8 cellular contexts compared by ENCODE assay signal in the genomic region with DNA sequence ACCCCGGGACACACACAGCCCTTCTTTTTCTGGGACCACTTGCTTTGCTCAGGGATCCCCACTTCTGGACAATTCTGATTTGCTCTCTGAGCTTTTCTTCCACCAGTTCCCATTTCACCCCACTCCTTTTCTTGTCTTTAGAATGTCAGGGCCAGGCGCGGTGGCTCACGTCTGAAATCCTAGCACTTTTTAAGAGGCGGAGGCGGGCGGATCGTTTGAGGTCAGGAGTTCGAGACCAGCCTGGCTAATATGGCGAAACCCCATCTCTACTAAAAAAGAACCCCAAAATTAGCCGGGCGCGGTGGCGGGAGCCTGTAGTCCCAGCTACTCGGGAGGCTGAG. TPM values are rescaled to one million over a fixed set of nuclear protein-coding genes. Genes with fewer than 3 reads are reported as not detected.
DNase-seq lines count a peak whose midpoint lies in the region; TF ChIP-seq lines count a peak whose summit lies in the region.

No MANE protein-coding gene starts in this region.

- peak overlapping the region; percentile 88 for H3K27ac Mint-ChIP-seq in activated naive CD4-positive, alpha-beta T cell treated with anti-CD3 and anti-CD28 coated beads, Interleukin-2, amount 10 ng/mL, durations not matched to agents 7 days and 5 days

- H3K4me3 ChIP-seq in A673 (ENCODE audit: low read depth, low read length, poor library complexity, severe bottlenecking) (peak overlapping the region; percentile 94), iPS-15b (ENCODE audit: low read depth, low read length) (peak overlapping the region; percentile 80)

- peak overlapping the region; percentile 92 for H3K27ac ChIP-seq in A673 (ENCODE audit: low read depth, low read length, poor library complexity, severe bottlenecking)

- no peaks in the 10 kb centered on the region for H3K27me3 ChIP-seq in A673 (replicated peaks; ENCODE audit: insufficient read depth, low read depth, low read length, poor library complexity)
- peaks cover 3% of the 10 kb centered on the region for H3K27me3 ChIP-seq in iPS-15b (ENCODE audit: control insufficient read depth, insufficient read depth, low read length)

- H3K27me3 Mint-ChIP-seq in activated naive CD4-positive, alpha-beta T cell treated with anti-CD3 and anti-CD28 coated beads, Interleukin-2, amount 10 ng/mL, durations not matched to agents 7 days and 5 days = peaks cover 30% of the 10 kb centered on the region

- H3K36me3 ChIP-seq in A673 (ENCODE audit: insufficient read depth, low read length, poor library complexity, severe bottlenecking) (no peaks in the 10 kb centered on the region), iPS-15b (ENCODE audit: control insufficient read depth, insufficient read depth, low read length) (no peaks in the 10 kb centered on the region)

- peak overlapping the region; percentile 95 for H3K4me3 Mint-ChIP-seq in activated naive CD4-positive, alpha-beta T cell treated with anti-CD3 and anti-CD28 coated beads, Interleukin-2, amount 10 ng/mL, durations not matched to agents 7 days and 5 days

- H3K9me3 ChIP-seq in A673 (ENCODE audit: low read depth, low read length, poor library complexity, severe bottlenecking) (no peaks in the 10 kb centered on the region), iPS-15b (ENCODE audit: control insufficient read depth, insufficient read depth, low read length) (no peaks in the 10 kb centered on the region)

- H3K9me3 Mint-ChIP-seq in activated naive CD4-positive, alpha-beta T cell treated with anti-CD3 and anti-CD28 coated beads, Interleukin-2, amount 10 ng/mL, durations not matched to agents 7 days and 5 days = no peaks in the 10 kb centered on the region

- TF ChIP-seq CTCF in A673 (conservative IDR thresholded peaks at IDR 0.05; ENCODE audit: low read depth, low read length) = no peak

- POLR2A ChIA-PET in A673 (lab: Charles Lee; ENCODE audit: low non-redundant PET) = no interaction called here

- peaks cover 19% of the 10 kb centered on the region for H3K4me1 ChIP-seq in A673 (ENCODE audit: insufficient read depth, low read length, poor library complexity, severe bottlenecking)
- peaks cover 18% of the 10 kb centered on the region for H3K4me1 ChIP-seq in iPS-15b (ENCODE audit: control insufficient read depth, insufficient read depth, low read length)

- H3K4me1 Mint-ChIP-seq in activated naive CD4-positive, alpha-beta T cell treated with anti-CD3 and anti-CD28 coated beads, Interleukin-2, amount 10 ng/mL, durations not matched to agents 7 days and 5 days = peaks cover 30% of the 10 kb centered on the region

- BruUV-seq in A673 (replicated peaks; lab: Mats Ljungman, UMichigan) = no TSS peak

- CTCF ChIA-PET in A673 (lab: Charles Lee) = no interaction called here
- CTCF ChIA-PET in activated naive CD4-positive, alpha-beta T cell treated with anti-CD3 and anti-CD28 coated beads, Interleukin-2, amount 10 ng/mL, durations not matched to agents 7 days and 5 days (lab: Charles Lee) = interaction anchor here (1.0 to 1.6 kb wide), 2 partner anchors 46 to 96 kb away, joined by 3 to 4 read pairs; no protein-coding TSS in a partner anchor

- H3K36me3 Mint-ChIP-seq in activated naive CD4-positive, alpha-beta T cell treated with anti-CD3 and anti-CD28 coated beads, Interleukin-2, amount 10 ng/mL, durations not matched to agents 7 days and 5 days = no peaks in the 10 kb centered on the region

- intact Hi-C loops in A673 (cut with micrococcal nuclease; ENCODE audit: unreplicated experiment) = loop anchor here (5.0 kb wide), 1 partner anchor 949 kb away; the partner anchor contains the start of gene TTC14

- H3K9ac ChIP-seq in iPS-15b (ENCODE audit: low read depth, low read length) = peak overlapping the region; percentile 79

- DNase-seq in A673 (ENCODE audit: low spot score) (no peak), HS-27A (ENCODE audit: low read depth) (peak; percentile 11), GDM1 (lab: John Stamatoyannopoulos, UW) (no peak), H4 (ENCODE audit: low spot score) (no peak), NCI-H748 (lab: John Stamatoyannopoulos, UW; ENCODE audit: unreplicated experiment) (no peak)
- DNase-seq in activated naive CD4-positive, alpha-beta T cell treated with anti-CD3 and anti-CD28 coated beads, Interleukin-2, amount 10 ng/mL, durations not matched to agents 7 days and 5 days = peak; percentile 44
- DNase-seq in stimulated activated CD4-positive, alpha-beta T cell treated with anti-CD3 and anti-CD28 coated beads, Interleukin-1b, Interleukin-23, amount 100 ng/mL, for 48 hours = peak; percentile 24

RNA-seq across cellular contexts. Expression of gene USP13, which starts 0.9 kb away (rescaled TPM):
- 33.0 and 37.4 TPM in 2 replicates for total RNA-seq in A673 (2021)
- total RNA-seq in H4 (2014; rRNA removed; shearing (Covaris generic)) = 5.3 and 10.3 TPM in 2 replicates

RNA-seq across cellular contexts. Expression of gene NDUFB5, which starts 49.2 kb away (rescaled TPM):
- total RNA-seq in A673 (2021) = 96.2 and 109 TPM in 2 replicates
- 222 and 281 TPM in 2 replicates for total RNA-seq in H4 (2014; rRNA removed; shearing (Covaris generic))

RNA-seq across cellular contexts. Expression of gene MRPL47, which starts 49.3 kb away (rescaled TPM):
- total RNA-seq in A673 (2021) = 84.6 and 88.0 TPM in 2 replicates
- 69.4 and 96.8 TPM in 2 replicates for total RNA-seq in H4 (2014; rRNA removed; shearing (Covaris generic))

Comparison
In these comparisons a context has a peak if more than half of its experiments do, and no peak if none do; other contexts are left out.
1. DNase-seq: peak in HS-27A (single experiment), activated naive CD4-positive, alpha-beta T cell treated with anti-CD3 and anti-CD28 coated beads, Interleukin-2, amount 10 ng/mL, durations not matched to agents 7 days and 5 days (single experiment) and stimulated activated CD4-positive, alpha-beta T cell treated with anti-CD3 and anti-CD28 coated beads, Interleukin-1b, Interleukin-23, amount 100 ng/mL, for 48 hours (single experiment); none in A673 (single experiment), GDM1 (single experiment), H4 (single experiment) and NCI-H748 (single experiment).